ENCODE assay signal across 23 cellular contexts in genomic region chr1:147833231-147833840, GRCh38.
A peak's percentile ranks its signal among the peaks of the same experiment; 100 is the strongest.
DNase-seq lines count a peak whose midpoint lies in the region; TF ChIP-seq lines count a peak whose summit lies in the region.
"Had no signal": no experiment of that assay in that cellular context is flagged by ENCODE, and none has a peak within 500 bp of the region (broad histone marks: within the 10 kb centered on the region; RNA-seq: fewer than 3 reads in every experiment).

No MANE protein-coding gene starts in this region.

- TF ChIP-seq POLR2A in stomach (IDR thresholded peaks at IDR 0.05) (no peak), erythroblast (IDR thresholded peaks at IDR 0.05; ENCODE audit: low read length) (no peak)

- DNase-seq in DMS53 (lab: John Stamatoyannopoulos, UW) (peak; percentile 7), DMS53 treated with DMSO at 0.1 percent for 48 hours (lab: John Stamatoyannopoulos, UW; ENCODE audit: unreplicated experiment) (no peak), WERI-Rb-1 (peak; percentile 77), stomach (peak; percentile 30), COLO829 (ENCODE audit: low spot score) (no peak), erythroblast (lab: John Stamatoyannopoulos, UW) (no peak)
- no peak for DNase-seq in activated effector memory CD4-positive, alpha-beta T cell treated with Interleukin-2 at 50 U/mL for 16 hours
- DNase-seq: activated CD4-positive, alpha-beta T cell treated with anti-CD3 and anti-CD28 coated beads, Interleukin-2, amount 50 U/mL, for 1 hour; activated naive CD8-positive, alpha-beta T cell treated with anti-CD3 and anti-CD28 coated beads, Interleukin-2, amount 50 U/mL, for 24 hours; activated T-cell treated with anti-CD3 and anti-CD28 coated beads, Interleukin-2, amount 50 U/mL, for 24 hours; central memory CD4-positive, alpha-beta T cell; mammary epithelial cell; NCI-H146; NCI-H345; NCI-H748 treated with DMSO at 0.1 percent for 48 hours; nephron progenitor cell; pancreas; retina; stimulated activated naive B cell treated with anti-CD40 and anti-IgM and Interleukin-4, amounts not matched to agents 10 μg/mL and 1 μg/mL and 100 μg/mL, for 72 hours had no signal

- TF ChIP-seq CTCF in WERI-Rb-1 (IDR thresholded peaks at IDR 0.05; ENCODE audit: low read depth, low read length) (no peak), stomach (IDR thresholded peaks at IDR 0.05) (no peak)

- H3K27ac ChIP-seq in WERI-Rb-1: no peak overlapping the region; the same call in 1 of the 2 replicates
- H3K27ac ChIP-seq in stomach: no peak overlapping the region
- H3K27ac ChIP-seq: 22Rv1, C4-2B, pancreas, suprapubic skin had no signal

- H3K9ac ChIP-seq in iPS-15b (ENCODE audit: low read depth, low read length): peak overlapping the region; percentile 0

- H3K9me3 ChIP-seq in WERI-Rb-1 (ENCODE audit: severe bottlenecking) (peaks cover 2% of the 10 kb centered on the region), iPS-15b (ENCODE audit: control insufficient read depth, insufficient read depth, low read length) (no peaks in the 10 kb centered on the region), stomach (no peaks in the 10 kb centered on the region)
- H3K9me3 ChIP-seq: pancreas, suprapubic skin had no signal

- H3K36me3 ChIP-seq in WERI-Rb-1 (no peaks in the 10 kb centered on the region), iPS-15b (ENCODE audit: control insufficient read depth, insufficient read depth, low read length) (no peaks in the 10 kb centered on the region), stomach (no peaks in the 10 kb centered on the region)
- H3K36me3 ChIP-seq: pancreas, suprapubic skin had no signal

- H3K27me3 ChIP-seq in WERI-Rb-1 (ENCODE audit: insufficient read depth, low read depth, severe bottlenecking) (no peaks in the 10 kb centered on the region), iPS-15b (ENCODE audit: control insufficient read depth, insufficient read depth, low read length) (no peaks in the 10 kb centered on the region), stomach (peaks cover 0 to 16% (median 0%) of the 10 kb centered on the region in 3 donors)
- H3K27me3 ChIP-seq: pancreas had no signal

- intact Hi-C loops in stomach (cut with DNase I; ENCODE audit: low total_unique reads): no loop called here

- H3K4me3 ChIP-seq in WERI-Rb-1 (ENCODE audit: low read depth, low read length) (no peak overlapping the region), iPS-15b (ENCODE audit: low read depth, low read length) (no peak overlapping the region), stomach (no peak overlapping the region)
- H3K4me3 ChIP-seq: pancreas, suprapubic skin had no signal

- no peak for TF ChIP-seq EP300 in stomach (IDR thresholded peaks at IDR 0.05)

- H3K4me1 ChIP-seq in iPS-15b (ENCODE audit: control insufficient read depth, insufficient read depth, low read length) (peaks cover 36% of the 10 kb centered on the region), stomach (no peaks in the 10 kb centered on the region)
- H3K4me1 ChIP-seq: pancreas, suprapubic skin had no signal

- 24 to 73% (median 46%) methylated on average over 3 of the region's 3 CpGs for WGBS in stomach, 5 donors

Comparison
In these comparisons a context has a peak if more than half of its experiments do, and no peak if none do; other contexts are left out.
1. DNase-seq: peak in DMS53 (single experiment), WERI-Rb-1 (single experiment) and stomach (single experiment); none in DMS53 treated with DMSO at 0.1 percent for 48 hours (single experiment), COLO829 (single experiment), erythroblast (0 of 2) and activated effector memory CD4-positive, alpha-beta T cell treated with Interleukin-2 at 50 U/mL for 16 hours (single experiment).